ENCODE assay signal across 11 cellular contexts in the genomic region with DNA sequence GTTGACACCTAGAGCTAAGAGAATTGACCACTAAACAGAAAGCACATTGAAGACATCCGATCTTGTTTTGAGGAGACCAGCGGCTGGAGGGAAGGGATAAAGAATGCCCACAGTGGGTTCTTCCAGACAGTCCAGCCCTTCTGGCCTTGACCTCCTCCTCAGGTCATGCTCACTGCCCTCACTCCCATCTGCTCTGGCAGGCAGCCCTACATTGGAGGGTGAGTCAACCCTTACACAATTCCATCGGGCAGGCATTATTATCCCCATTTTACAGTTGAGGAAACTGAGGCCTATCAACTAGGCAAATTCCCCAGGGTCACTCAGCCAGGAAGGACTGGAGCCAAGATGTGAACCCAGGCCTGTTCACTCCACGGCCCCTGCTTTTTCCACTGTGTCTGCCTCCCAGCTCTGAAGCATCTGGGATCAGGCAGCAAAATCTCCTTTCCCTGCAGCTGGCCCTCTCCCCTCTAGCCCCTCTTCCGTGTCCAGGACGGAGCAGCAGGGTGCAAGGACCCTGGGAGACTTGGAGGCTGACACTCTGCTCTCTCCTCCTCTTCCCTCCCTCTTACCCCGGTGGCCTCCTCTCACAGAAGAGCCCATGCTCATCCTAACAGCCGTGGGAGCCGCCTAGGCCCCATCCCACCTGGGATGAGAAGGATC. TPM values are rescaled to one million over a fixed set of nuclear protein-coding genes. Genes with fewer than 3 reads are reported as not detected.
DNase-seq lines count a peak whose midpoint lies in the region; ATAC-seq, FAIRE-seq and TF ChIP-seq lines count a peak whose summit lies in the region.
"Had no signal": no experiment of that assay in that cellular context is flagged by ENCODE, and none has a peak within 500 bp of the region (broad histone marks: within the 10 kb centered on the region; RNA-seq: fewer than 3 reads in every experiment).

No MANE protein-coding gene starts in this region.

- ATAC-seq in foreskin keratinocyte: no peak
- ATAC-seq in psoas muscle: peak in 3 of 4 donors; percentile 29 to 39 (median 38)
- ATAC-seq in esophagus mucosa: no peak
- ATAC-seq in effector memory CD8-positive, alpha-beta T cell (replicated peaks): no peak

- DNase-seq in Caki2 (ENCODE audit: low read depth) (peak; percentile 26), RCC 7860 (ENCODE audit: low spot score) (peak; percentile 70), foreskin keratinocyte (no peak), psoas muscle (peak in 1 of 2 donors; percentile 46), NCI-H82 (lab: John Stamatoyannopoulos, UW) (no peak)
- no peak for DNase-seq in effector memory CD8-positive, alpha-beta T cell
- no peak for DNase-seq in central memory CD4-positive, alpha-beta T cell
- DNase-seq: activated CD4-positive, alpha-beta T cell treated with anti-CD3 and anti-CD28 coated beads, Interleukin-2, amount 50 U/mL, for 4 hours; NCI-H446 had no signal

- peaks cover 0 to 2% of the 10 kb centered on the region in 2 donors for H3K27me3 Mint-ChIP-seq in effector memory CD8-positive, alpha-beta T cell
- H3K27me3 Mint-ChIP-seq: activated naive CD8-positive, alpha-beta T cell had no signal

- H3K4me3 Mint-ChIP-seq in effector memory CD8-positive, alpha-beta T cell: no peak overlapping the region
- H3K4me3 Mint-ChIP-seq: activated naive CD8-positive, alpha-beta T cell had no signal

- in situ Hi-C loops in Caki2 (cut with HindIII; ENCODE audit: low pct_unique_long_range_greater_than_20kb, low sequenced_read_pairs): no loop called here

- peaks cover 10 to 15% of the 10 kb centered on the region in 2 donors for H3K4me1 Mint-ChIP-seq in effector memory CD8-positive, alpha-beta T cell (ENCODE audit: low read depth in 2 of 2)

- 80 to 91% (median 85%) methylated on average over 9 of the region's 9 CpGs for WGBS in psoas muscle, 3 donors

- peak overlapping the region; percentile 87 for H3K27ac ChIP-seq in foreskin keratinocyte
- no peak overlapping the region for H3K27ac ChIP-seq in psoas muscle

- TF ChIP-seq CTCF in foreskin keratinocyte (conservative IDR thresholded peaks at IDR 0.05): no peak
- no peak for TF ChIP-seq CTCF in psoas muscle (IDR thresholded peaks at IDR 0.05)

- FAIRE-seq in RCC 7860 (lab: Jason Lieb, UNC): peak; percentile 87

- H3K4me3 ChIP-seq in psoas muscle: no peak overlapping the region

- intact Hi-C loops in psoas muscle (cut with DNase I): no loop called here

- H3K36me3 ChIP-seq in psoas muscle (ENCODE audit: insufficient read depth in 1 of 2, low read depth in 1 of 2): no peaks in the 10 kb centered on the region

- H3K4me1 ChIP-seq in foreskin keratinocyte (peaks cover 25% of the 10 kb centered on the region), psoas muscle (peaks cover 13% of the 10 kb centered on the region)

- H3K27me3 ChIP-seq in foreskin keratinocyte (no peaks in the 10 kb centered on the region), psoas muscle (ENCODE audit: insufficient read depth in 3 of 3, low read length in 2 of 3) (no peaks in the 10 kb centered on the region)

- no peaks in the 10 kb centered on the region for H3K9me3 ChIP-seq in psoas muscle

- no peaks in the 10 kb centered on the region for H3K36me3 Mint-ChIP-seq in effector memory CD8-positive, alpha-beta T cell (ENCODE audit: insufficient read depth)
- H3K36me3 Mint-ChIP-seq: activated naive CD8-positive, alpha-beta T cell had no signal

- H3K27ac Mint-ChIP-seq in effector memory CD8-positive, alpha-beta T cell: no peak overlapping the region

- no peaks in the 10 kb centered on the region for H3K9me3 Mint-ChIP-seq in effector memory CD8-positive, alpha-beta T cell

RNA-seq across cellular contexts. Expression of gene SCNN1A, which starts 5.3 kb away (rescaled TPM):
- total RNA-seq in Caki2 (2014; rRNA removed; shearing (Covaris generic); ENCODE audit: low replicate concordance): 0.12 and 5.7 TPM in 2 replicates
- 1.1 and 3.2 TPM in 2 replicates for total RNA-seq in foreskin keratinocyte
- polyA plus RNA-seq in foreskin keratinocyte: 1.2 and 3.2 TPM in 2 replicates
- total RNA-seq in psoas muscle: under 1 TPM; 0.30 to 0.57 (median 0.48) TPM
- under 1 TPM; 0.03 to 0.39 (median 0.31) TPM for polyA plus RNA-seq in psoas muscle
- total RNA-seq in esophagus mucosa: 142 TPM

RNA-seq across cellular contexts. Expression of gene LTBR, which starts 13.9 kb away (rescaled TPM):
- total RNA-seq in Caki2 (2014; rRNA removed; shearing (Covaris generic); ENCODE audit: low replicate concordance): 102 and 136 TPM in 2 replicates
- total RNA-seq in foreskin keratinocyte: 112 and 121 TPM in 2 replicates
- 119 and 138 TPM in 2 replicates for polyA plus RNA-seq in foreskin keratinocyte
- 10 to 100 TPM; 23.7 to 38.6 (median 34.1) TPM for total RNA-seq in psoas muscle
- 10 to 100 TPM; 15.3 to 38.8 (median 34.5) TPM for polyA plus RNA-seq in psoas muscle
- total RNA-seq in esophagus mucosa: 84.2 TPM

RNA-seq across cellular contexts. Expression of gene TNFRSF1A, which starts 28.2 kb away (rescaled TPM):
- 121 and 171 TPM in 2 replicates for total RNA-seq in Caki2 (2014; rRNA removed; shearing (Covaris generic); ENCODE audit: low replicate concordance)
- total RNA-seq in foreskin keratinocyte (125 and 135 TPM in 2 replicates), psoas muscle (100 to 1,000 TPM in 3 of 4 donors, 10 to 100 TPM in 1; 38.8 to 224 (median 127) TPM), esophagus mucosa (99.3 TPM)
- polyA plus RNA-seq in foreskin keratinocyte (113 TPM in 2 replicates), psoas muscle (100 to 1,000 TPM in 1 of 3 donors, 10 to 100 TPM in 2; 53.7 to 117 (median 65.4) TPM)

RNA-seq across cellular contexts. Expression of gene PLEKHG6, which starts 59.6 kb away (rescaled TPM):
- 1.0 and 2.0 TPM in 2 replicates for total RNA-seq in Caki2 (2014; rRNA removed; shearing (Covaris generic); ENCODE audit: low replicate concordance)
- total RNA-seq in foreskin keratinocyte (3.3 and 4.5 TPM in 2 replicates), psoas muscle (not detected), esophagus mucosa (21.1 TPM)
- polyA plus RNA-seq in foreskin keratinocyte (3.5 and 3.6 TPM in 2 replicates), psoas muscle (under 1 TPM in 2 of 3 donors, not detected in 1; 0.20 to 0.39 TPM)

Comparison
In these comparisons a context has a peak if more than half of its experiments do, and no peak if none do; other contexts are left out.
1. DNase-seq: peak in Caki2 (single experiment) and RCC 7860 (single experiment); none in foreskin keratinocyte (0 of 2), NCI-H82 (single experiment), effector memory CD8-positive, alpha-beta T cell (0 of 3) and central memory CD4-positive, alpha-beta T cell (single experiment).
2. ATAC-seq: peak in psoas muscle (3 of 4); none in foreskin keratinocyte (single experiment), esophagus mucosa (single experiment) and effector memory CD8-positive, alpha-beta T cell (single experiment).
3. RNA of gene SCNN1A, which starts 5.3 kb away (total RNA-seq): 142 TPM in esophagus mucosa (single experiment); 0.12 to 5.7 TPM in Caki2, 1.1 to 3.2 TPM in foreskin keratinocyte and 0.30 to 0.57 TPM in psoas muscle; every median in the first group is over 10 times any median in the second.